20 cellular contexts compared by ENCODE assay signal in genomic region chr12:120749256-120749655, GRCh38. TPM values are rescaled to one million over a fixed set of nuclear protein-coding genes. Genes with fewer than 3 reads are reported as not detected.
A peak's percentile ranks its signal among the peaks of the same experiment; 100 is the strongest.
DNase-seq lines count a peak whose midpoint lies in the region; ATAC-seq and TF ChIP-seq lines count a peak whose summit lies in the region.
"Had no signal": no experiment of that assay in that cellular context is flagged by ENCODE, and none has a peak within 500 bp of the region (broad histone marks: within the 10 kb centered on the region; RNA-seq: fewer than 3 reads in every experiment).

No MANE protein-coding gene starts in this region.

- intact Hi-C loops in psoas muscle (cut with DNase I): no loop called here

- H3K27ac ChIP-seq in H9 (ENCODE audit: insufficient read length, low read depth, low read length): no peak overlapping the region
- no peak overlapping the region for H3K27ac ChIP-seq in psoas muscle
- H3K27ac ChIP-seq: 22Rv1; A549; BLaER1 treated with 17β-estradiol and CSF1 and Interleukin-3, amounts not matched to agents 10 nM and 100 nM; C4-2B had no signal

- ATAC-seq in left lobe of liver (peak; percentile 70), psoas muscle (peak; percentile 31 to 53 (median 42))
- ATAC-seq: A549; CD8-positive, alpha-beta T cell had no signal

- no peak overlapping the region for H3K4me3 Mint-ChIP-seq in activated naive CD4-positive, alpha-beta T cell treated with anti-CD3 and anti-CD28 coated beads, Interleukin-2, amount 50 U/mL, for 24 hours
- no peak overlapping the region for H3K4me3 Mint-ChIP-seq in H9
- no peak overlapping the region for H3K4me3 Mint-ChIP-seq in HFFc6
- H3K4me3 Mint-ChIP-seq: B cell; CD4-positive, alpha-beta T cell; CD8-positive, alpha-beta T cell had no signal

- H3K27me3 Mint-ChIP-seq in activated naive CD4-positive, alpha-beta T cell treated with anti-CD3 and anti-CD28 coated beads, Interleukin-2, amount 50 U/mL, for 24 hours: no peaks in the 10 kb centered on the region
- H3K27me3 Mint-ChIP-seq in H9 (ENCODE audit: low read depth) (no peaks in the 10 kb centered on the region; the same call in none of the 2 replicates), HFFc6 (ENCODE audit: insufficient read depth) (peaks cover 10% of the 10 kb centered on the region)

- no peak overlapping the region for H2BK5ac ChIP-seq in H9 (ENCODE audit: insufficient read length, low read length)

- no peak overlapping the region for H4K8ac ChIP-seq in H9 (replicated peaks; ENCODE audit: insufficient read length, low read depth, low read length)

- no peak overlapping the region for H3K18ac ChIP-seq in H9 (ENCODE audit: insufficient read length, low read depth, low read length)

- H3K4me1 ChIP-seq in H9 (ENCODE audit: insufficient read depth, low read length) (no peaks in the 10 kb centered on the region), psoas muscle (no peaks in the 10 kb centered on the region)
- H3K4me1 ChIP-seq: A549; BLaER1 treated with 17β-estradiol and CSF1 and Interleukin-3, amounts not matched to agents 10 nM and 100 nM; Caco-2 had no signal

- no peak overlapping the region for H2BK12ac ChIP-seq in H9 (ENCODE audit: insufficient read length, low read depth, low read length)

- H3K9me3 ChIP-seq in H9 (ENCODE audit: control insufficient read depth, low read depth, low read length) (no peaks in the 10 kb centered on the region), psoas muscle (no peaks in the 10 kb centered on the region)
- H3K9me3 ChIP-seq: A549, Caco-2 had no signal

- DNase-seq in activated naive CD4-positive, alpha-beta T cell treated with Interleukin-2 at 50 U/mL for 16 hours: no peak
- DNase-seq in H9 (no peak), left lobe of liver (ENCODE audit: low spot score) (no peak), psoas muscle (no peak), GM20000 (ENCODE audit: low spot score) (no peak), NCI-H1048 (lab: John Stamatoyannopoulos, UW) (no peak), HFFc6 (no peak)
- DNase-seq: AML-193; Caco-2; Calu3; CD4-positive, alpha-beta T cell; CD8-positive, alpha-beta T cell; DMS79 treated with DMSO at 0.1 percent for 48 hours; GF-D8 had no signal

- no peak overlapping the region for H2AK5ac ChIP-seq in H9 (ENCODE audit: insufficient read length, low read length)

- H3K36me3 ChIP-seq in psoas muscle (ENCODE audit: insufficient read depth in 1 of 2, low read depth in 1 of 2): no peaks in the 10 kb centered on the region
- H3K36me3 ChIP-seq: BLaER1 treated with 17β-estradiol and CSF1 and Interleukin-3, amounts not matched to agents 10 nM and 100 nM had no signal

- no CpG with 5 or more reads among the region's 5 CpGs for WGBS in H9 (ENCODE audit: extremely low coverage, insufficient read length, low lambda C conversion rate)
- 43 to 57% (median 44%) methylated on average over 5 of the region's 5 CpGs for WGBS in psoas muscle, 3 donors

- H3K23ac ChIP-seq in H9 (ENCODE audit: insufficient read length, low read depth, low read length): no peak overlapping the region

- H2BK20ac ChIP-seq in H9 (ENCODE audit: low read depth, low read length, poor library complexity, severe bottlenecking): no peak overlapping the region

- H3K4me1 Mint-ChIP-seq in activated naive CD4-positive, alpha-beta T cell treated with anti-CD3 and anti-CD28 coated beads, Interleukin-2, amount 50 U/mL, for 24 hours: no peaks in the 10 kb centered on the region
- H3K4me1 Mint-ChIP-seq in H9 (no peaks in the 10 kb centered on the region), HFFc6 (ENCODE audit: low read depth) (peaks cover 6% of the 10 kb centered on the region; the same call in 1 of the 2 replicates)

- H4K5ac ChIP-seq in H9 (ENCODE audit: insufficient read length, low read depth, low read length): no peak overlapping the region

- H3K4me3 ChIP-seq in psoas muscle: no peak overlapping the region
- H3K4me3 ChIP-seq: A549; BLaER1 treated with 17β-estradiol and CSF1 and Interleukin-3, amounts not matched to agents 10 nM and 100 nM had no signal

- H3K79me2 ChIP-seq in H9 (ENCODE audit: insufficient read depth, low read length): no peaks in the 10 kb centered on the region

- peak overlapping the region; percentile 83 for H3K27ac Mint-ChIP-seq in activated naive CD4-positive, alpha-beta T cell treated with anti-CD3 and anti-CD28 coated beads, Interleukin-2, amount 50 U/mL, for 24 hours
- no peak overlapping the region for H3K27ac Mint-ChIP-seq in H9
- no peak overlapping the region for H3K27ac Mint-ChIP-seq in HFFc6
- H3K27ac Mint-ChIP-seq: B cell; CD4-positive, alpha-beta T cell; CD8-positive, alpha-beta T cell had no signal

- no peaks in the 10 kb centered on the region for H4K20me1 ChIP-seq in H9 (ENCODE audit: control insufficient read depth, insufficient read depth, insufficient read length)
- H4K20me1 ChIP-seq: BLaER1 treated with 17β-estradiol and CSF1 and Interleukin-3, amounts not matched to agents 10 nM and 100 nM had no signal

- no peak overlapping the region for H3K4me2 ChIP-seq in H9 (ENCODE audit: insufficient read depth, insufficient read length, low read length)
- H3K4me2 ChIP-seq: A549; BLaER1 treated with 17β-estradiol and CSF1 and Interleukin-3, amounts not matched to agents 10 nM and 100 nM had no signal

- no peak overlapping the region for H3K9ac ChIP-seq in H9 (ENCODE audit: extremely low read depth, insufficient read length, low read length)
- H3K9ac ChIP-seq: BLaER1 treated with 17β-estradiol and CSF1 and Interleukin-3, amounts not matched to agents 10 nM and 100 nM had no signal

- no peak overlapping the region for H3K56ac ChIP-seq in H9 (ENCODE audit: insufficient read length, low read depth, low read length)

- H2AFZ ChIP-seq in H9 (ENCODE audit: low read length): no peak overlapping the region

- H2BK15ac ChIP-seq in H9 (ENCODE audit: low read depth, low read length): 0 out of 2 replicates have a peak overlapping the region, but pooled peaks have one; percentile 9

- no peaks in the 10 kb centered on the region for H3K9me3 Mint-ChIP-seq in activated naive CD4-positive, alpha-beta T cell treated with anti-CD3 and anti-CD28 coated beads, Interleukin-2, amount 50 U/mL, for 24 hours
- H3K9me3 Mint-ChIP-seq in H9: peaks cover 2 to 3% of the 10 kb centered on the region in 2 experiments; a peak in 2 of 5 replicates
- no peaks in the 10 kb centered on the region for H3K9me3 Mint-ChIP-seq in HFFc6
- H3K9me3 Mint-ChIP-seq: CD4-positive, alpha-beta T cell; CD8-positive, alpha-beta T cell had no signal

- H3K23me2 ChIP-seq in H9 (ENCODE audit: insufficient read length, low read depth, low read length, poor library complexity, severe bottlenecking): no peaks in the 10 kb centered on the region

- H3K14ac ChIP-seq in H9 (ENCODE audit: insufficient read depth, low read length): no peak overlapping the region

- no peak for TF ChIP-seq CTCF in H9 (conservative IDR thresholded peaks at IDR 0.05)
- no peak for TF ChIP-seq CTCF in psoas muscle (IDR thresholded peaks at IDR 0.05)
- TF ChIP-seq CTCF in GM20000 (IDR thresholded peaks at IDR 0.05; ENCODE audit: extremely low read depth, missing control alignments): no peak
- TF ChIP-seq CTCF in HFFc6 (IDR thresholded peaks at IDR 0.05): no peak

- no peaks in the 10 kb centered on the region for H3K36me3 Mint-ChIP-seq in activated naive CD4-positive, alpha-beta T cell treated with anti-CD3 and anti-CD28 coated beads, Interleukin-2, amount 50 U/mL, for 24 hours
- H3K36me3 Mint-ChIP-seq in H9 (ENCODE audit: insufficient read depth in 1 of 3, low read depth in 3 of 3): no peaks in the 10 kb centered on the region; a peak in 1 of 7 replicates
- no peaks in the 10 kb centered on the region for H3K36me3 Mint-ChIP-seq in HFFc6 (ENCODE audit: low read depth)
- H3K36me3 Mint-ChIP-seq: CD8-positive, alpha-beta T cell had no signal

- no peaks in the 10 kb centered on the region for H3K27me3 ChIP-seq in H9 (ENCODE audit: insufficient read depth, low read length)
- H3K27me3 ChIP-seq in psoas muscle (ENCODE audit: insufficient read depth in 3 of 3, low read length in 2 of 3): no peaks in the 10 kb centered on the region
- H3K27me3 ChIP-seq: BLaER1 treated with 17β-estradiol and CSF1 and Interleukin-3, amounts not matched to agents 10 nM and 100 nM had no signal

- no peak overlapping the region for H2BK120ac ChIP-seq in H9 (ENCODE audit: low read depth, low read length, poor library complexity, severe bottlenecking)

- H4K91ac ChIP-seq in H9 (ENCODE audit: insufficient read length, low read depth, low read length): no peak overlapping the region

- H3T11ph ChIP-seq in H9 (ENCODE audit: low read length): no peak overlapping the region

- H3K4ac ChIP-seq in H9 (ENCODE audit: low read depth, low read length): no peak overlapping the region

- H3K79me1 ChIP-seq in H9 (ENCODE audit: insufficient read depth, low read depth, low read length, poor library complexity, severe bottlenecking): no peaks in the 10 kb centered on the region

RNA-seq across cellular contexts. Expression of gene ACADS, which starts 23.6 kb away (rescaled TPM):
- 8.3 and 9.5 TPM in 2 replicates for total RNA-seq in H9 (2021)
- total RNA-seq in left lobe of liver: 198 TPM
- 100 to 1,000 TPM in 2 of 4 donors, 10 to 100 TPM in 2; 81.9 to 109 (median 102) TPM for total RNA-seq in psoas muscle
- polyA plus RNA-seq in psoas muscle: 100 to 1,000 TPM; 106 to 120 (median 106) TPM
- total RNA-seq in HFFc6 (2021; fragmentation: NEBNext Ultra II Directional; extraction: Animal tissue kit (Norgen Biotek cat#: 25700)): 1 to 10 TPM in 5 of 6 experiments, under 1 TPM in 1; 0.99 to 2.4 (median 2.0) TPM

RNA-seq across cellular contexts. Expression of gene UNC119B, which starts 39.0 kb away (rescaled TPM):
- total RNA-seq in H9 (2021): 51.5 and 53.5 TPM in 2 replicates
- total RNA-seq in left lobe of liver: 10.7 TPM
- 10 to 100 TPM in 1 of 4 donors, 1 to 10 TPM in 3; 7.5 to 10.9 (median 7.9) TPM for total RNA-seq in psoas muscle
- polyA plus RNA-seq in psoas muscle: 1 to 10 TPM; 4.3 to 9.4 (median 8.3) TPM
- 10 to 100 TPM; 32.9 to 39.5 (median 34.4) TPM for total RNA-seq in HFFc6 (2021; fragmentation: NEBNext Ultra II Directional; extraction: Animal tissue kit (Norgen Biotek cat#: 25700))
